Comparison of ENCODE assay signal across 1 cellular context in genomic region chr4:52568351-52568750, GRCh38.
TF ChIP-seq lines count a peak whose summit lies in the region.

No MANE protein-coding gene starts in this region.

TF ChIP-seq in IMR-90, 13 proteins besides CTCF, POLR2A, EP300 and RAD21:
- no peak for TF ChIP-seq BHLHE40 (IDR thresholded peaks at IDR 0.05; ENCODE audit: low read depth, low read length)
- no peak for TF ChIP-seq RCOR1 (IDR thresholded peaks at IDR 0.05; ENCODE audit: insufficient replicate concordance, low read length)
- no peak for TF ChIP-seq SMC3 (IDR thresholded peaks at IDR 0.05; ENCODE audit: low read depth, low read length)
- no peak for TF ChIP-seq MAZ (IDR thresholded peaks at IDR 0.05; ENCODE audit: borderline replicate concordance, low read depth, low read length)
- no peak for TF ChIP-seq FOS (IDR thresholded peaks at IDR 0.05; ENCODE audit: low read depth, low read length)
- TF ChIP-seq NFE2L2 (IDR thresholded peaks at IDR 0.05; ENCODE audit: low read depth, low read length) = no peak
- no peak for TF ChIP-seq MAFK (IDR thresholded peaks at IDR 0.05; ENCODE audit: low read depth, low read length)
- no peak for TF ChIP-seq USF2 (IDR thresholded peaks at IDR 0.05; ENCODE audit: low read depth, low read length)
TF ChIP-seq in IMR-90: peak in this region for 0.
